Comparison of ENCODE assay signal across 11 cellular contexts in genomic region chr20:63334356-63334755, GRCh38. TPM values are rescaled to one million over a fixed set of nuclear protein-coding genes. Genes with fewer than 3 reads are reported as not detected.
"Had no signal": no experiment of that assay in that cellular context is flagged by ENCODE, and none has a peak within 500 bp of the region (broad histone marks: within the 10 kb centered on the region; RNA-seq: fewer than 3 reads in every experiment).

No MANE protein-coding gene starts in this region.

- H3K9ac ChIP-seq: GM23248 had no signal

- H3K4me3 ChIP-seq: GM23248, HAP-1 had no signal

- H2AFZ ChIP-seq: GM23248 had no signal

- H3K36me3 Mint-ChIP-seq: IgD-negative memory B cell had no signal

- H3K27ac Mint-ChIP-seq: HFFc6, IgD-negative memory B cell had no signal

- ATAC-seq: HCT116, HepG2 had no signal

- H3K36me3 ChIP-seq: HAP-1 had no signal

- H3K27ac ChIP-seq: GM23248, HL-60 had no signal

- DNase-seq: GM23248, GOT3, H7, HFFc6 had no signal

- H3K4me1 Mint-ChIP-seq: IgD-negative memory B cell had no signal

- H3K4me3 Mint-ChIP-seq: HFFc6, IgD-negative memory B cell had no signal

- H3K4me1 ChIP-seq: HAP-1 had no signal

RNA-seq across cellular contexts. Expression of gene CHRNA4, which starts 26.8 kb away (rescaled TPM):
- total RNA-seq: GM23248, H4, HepG2, HFFc6, HT1080 had no signal
- polyA plus RNA-seq: GM23248, HepG2, IgD-negative memory B cell had no signal

RNA-seq across cellular contexts. Expression of gene COL20A1, which starts 41.4 kb away (rescaled TPM):
- total RNA-seq: GM23248, HepG2, HT1080 had no signal
- polyA plus RNA-seq: GM23248, HepG2, IgD-negative memory B cell had no signal
